In the genomic region with DNA sequence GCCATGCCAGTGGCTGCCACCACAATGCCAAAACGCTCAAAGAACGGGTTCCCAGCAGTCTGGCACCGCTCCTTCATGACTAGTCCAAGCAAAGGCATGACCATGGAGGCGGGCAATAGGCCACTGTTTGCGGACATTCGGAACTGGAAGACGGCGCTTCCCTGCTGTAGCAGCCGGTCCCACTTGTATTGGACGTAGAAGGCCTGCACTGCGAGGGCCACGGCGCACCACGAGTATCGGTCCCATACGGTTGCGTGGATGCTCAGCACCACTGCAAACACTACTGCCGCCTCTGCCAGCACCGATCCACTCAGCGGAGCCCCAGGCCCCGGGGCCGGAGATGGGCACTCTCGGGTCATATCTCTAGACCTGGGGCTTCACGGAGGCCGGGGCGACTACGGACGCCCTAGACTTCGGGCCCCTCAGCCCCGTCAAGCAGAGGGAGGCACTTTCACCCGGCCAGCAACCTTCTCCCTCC, we compare ENCODE assay signal across 8 cellular contexts.
DNase-seq lines count a peak whose midpoint lies in the region; ATAC-seq and TF ChIP-seq lines count a peak whose summit lies in the region.

No MANE protein-coding gene starts in this region.

- no peaks in the 10 kb centered on the region for H3K27me3 ChIP-seq in mucosa of rectum (ENCODE audit: control insufficient read depth in 2 of 2, insufficient read depth in 2 of 2, low read length in 2 of 2)

- peak; percentile 17 for ATAC-seq in HG03066 (IDR thresholded peaks at IDR 0.05; ENCODE audit: low read depth, unreplicated experiment)
- ATAC-seq in HG03342 (IDR thresholded peaks at IDR 0.05; ENCODE audit: unreplicated experiment), result no peak

- peaks cover 3 to 6% of the 10 kb centered on the region in 2 donors for H3K36me3 ChIP-seq in mucosa of rectum (ENCODE audit: control insufficient read depth in 2 of 2, insufficient read depth in 2 of 2, low read length in 2 of 2)

- no peaks in the 10 kb centered on the region for H3K9me3 ChIP-seq in mucosa of rectum (ENCODE audit: control insufficient read depth in 2 of 2, low read length in 2 of 2)

- peak overlapping the region; percentile 87 to 91 for H3K9ac ChIP-seq in mucosa of rectum (ENCODE audit: low read depth in 1 of 2, low read length in 2 of 2)

- H3K4me3 ChIP-seq in WI38 (ENCODE audit: low read depth, low read length) (peak overlapping the region; percentile 97), mucosa of rectum (ENCODE audit: low read length in 2 of 2) (peak overlapping the region; percentile 89 to 98)

- peak; percentile 8 to 11 for DNase-seq in SHP77 (lab: John Stamatoyannopoulos, UW)
- DNase-seq in SHP77 treated with DMSO at 0.1 percent for 48 hours (lab: John Stamatoyannopoulos, UW), result no peak
- DNase-seq in epithelial cell of prostate (ENCODE audit: low read depth, low spot score), result no peak
- no peak for DNase-seq in iPS-NIHi11 (ENCODE audit: low spot score)

- TF ChIP-seq CTCF in WI38 (IDR thresholded peaks at IDR 0.05; ENCODE audit: low read depth, low read length), result no peak

- H3K27ac ChIP-seq in epithelial cell of prostate (peak overlapping the region; percentile 83), mucosa of rectum (ENCODE audit: low read depth in 2 of 2, low read length in 2 of 2) (peak overlapping the region; percentile 87 to 92)

- H3K4me1 ChIP-seq in mucosa of rectum (ENCODE audit: control insufficient read depth in 2 of 2, insufficient read depth in 2 of 2, low read length in 2 of 2), result peaks cover 8 to 12% of the 10 kb centered on the region in 2 donors

Comparison
In these comparisons a context has a peak if more than half of its experiments do, and no peak if none do; other contexts are left out.
1. DNase-seq: peak in SHP77 (2 of 2); none in SHP77 treated with DMSO at 0.1 percent for 48 hours (single experiment), epithelial cell of prostate (single experiment) and iPS-NIHi11 (single experiment).